In the genomic region with DNA sequence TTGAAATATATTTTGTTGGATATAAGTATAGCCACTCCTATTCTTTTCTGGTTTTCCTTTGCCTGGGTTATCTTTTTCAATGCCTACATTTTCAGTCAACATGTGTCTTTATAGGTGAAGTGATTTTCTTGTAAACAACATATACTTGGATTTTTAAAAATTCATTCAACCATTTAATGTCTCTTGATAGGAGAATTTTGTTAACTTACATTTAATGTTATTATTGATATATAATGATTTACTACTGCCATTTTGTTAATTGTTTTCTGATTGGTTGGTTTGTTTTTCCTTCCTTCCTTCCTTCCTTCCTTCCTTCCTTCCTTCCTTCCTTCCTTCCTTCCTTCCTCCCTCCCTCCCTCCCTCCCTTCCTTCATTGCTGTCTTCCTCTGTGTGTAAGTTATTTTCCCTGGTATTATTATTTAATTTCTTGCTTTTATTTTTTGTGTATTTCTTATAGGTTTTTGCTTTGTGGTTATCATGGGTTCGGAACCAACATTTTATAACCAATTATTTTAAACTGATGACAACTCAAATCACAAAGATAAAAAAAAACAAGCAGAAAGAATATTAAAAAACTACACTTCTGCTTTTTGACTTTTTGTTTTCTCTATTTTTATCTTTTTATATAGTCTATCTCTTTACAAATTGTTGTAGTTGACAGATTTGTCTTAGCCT, we compare ENCODE assay signal across 6 cellular contexts.
"Had no signal": no experiment of that assay in that cellular context is flagged by ENCODE, and none has a peak within 500 bp of the region (broad histone marks: within the 10 kb centered on the region; RNA-seq: fewer than 3 reads in every experiment).

No MANE protein-coding gene starts in this region.

- H3K9ac ChIP-seq: KMS-11 had no signal

- H3K4me2 ChIP-seq: KMS-11 had no signal

- FAIRE-seq: HTR-8/SVneo had no signal

- H3K27ac ChIP-seq: HL-60, KMS-11 had no signal

- DNase-seq: IMR-90, KBM-7, KG1 had no signal
